Comparison of ENCODE assay signal across 1 cellular context in genomic region chr6:63509652-63510352, GRCh38.
TF ChIP-seq lines count a peak whose summit lies in the region.

No MANE protein-coding gene starts in this region.

TF ChIP-seq in HepG2, 621 proteins besides CTCF, POLR2A, EP300 and RAD21 (continued from another document and continues in another):
- TF ChIP-seq, protein P1, sequence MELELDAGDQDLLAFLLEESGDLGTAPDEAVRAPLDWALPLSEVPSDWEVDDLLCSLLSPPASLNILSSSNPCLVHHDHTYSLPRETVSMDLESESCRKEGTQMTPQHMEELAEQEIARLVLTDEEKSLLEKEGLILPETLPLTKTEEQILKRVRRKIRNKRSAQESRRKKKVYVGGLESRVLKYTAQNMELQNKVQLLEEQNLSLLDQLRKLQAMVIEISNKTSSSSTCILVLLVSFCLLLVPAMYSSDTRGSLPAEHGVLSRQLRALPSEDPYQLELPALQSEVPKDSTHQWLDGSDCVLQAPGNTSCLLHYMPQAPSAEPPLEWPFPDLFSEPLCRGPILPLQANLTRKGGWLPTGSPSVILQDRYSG (CRISPR knock-in tag; IDR thresholded peaks at IDR 0.05): no peak
- no peak for TF ChIP-seq ZNF674 (CRISPR knock-in tag; IDR thresholded peaks at IDR 0.05; ENCODE audit: low read depth)
- TF ChIP-seq ZNF441 (CRISPR knock-in tag; IDR thresholded peaks at IDR 0.05; ENCODE audit: borderline replicate concordance): peak; percentile 91
- no peak for TF ChIP-seq E2F1 (CRISPR knock-in tag; IDR thresholded peaks at IDR 0.05)
- TF ChIP-seq ZNF484 (CRISPR knock-in tag; IDR thresholded peaks at IDR 0.05; ENCODE audit: borderline replicate concordance, low read depth): no peak
- TF ChIP-seq, protein P2, sequence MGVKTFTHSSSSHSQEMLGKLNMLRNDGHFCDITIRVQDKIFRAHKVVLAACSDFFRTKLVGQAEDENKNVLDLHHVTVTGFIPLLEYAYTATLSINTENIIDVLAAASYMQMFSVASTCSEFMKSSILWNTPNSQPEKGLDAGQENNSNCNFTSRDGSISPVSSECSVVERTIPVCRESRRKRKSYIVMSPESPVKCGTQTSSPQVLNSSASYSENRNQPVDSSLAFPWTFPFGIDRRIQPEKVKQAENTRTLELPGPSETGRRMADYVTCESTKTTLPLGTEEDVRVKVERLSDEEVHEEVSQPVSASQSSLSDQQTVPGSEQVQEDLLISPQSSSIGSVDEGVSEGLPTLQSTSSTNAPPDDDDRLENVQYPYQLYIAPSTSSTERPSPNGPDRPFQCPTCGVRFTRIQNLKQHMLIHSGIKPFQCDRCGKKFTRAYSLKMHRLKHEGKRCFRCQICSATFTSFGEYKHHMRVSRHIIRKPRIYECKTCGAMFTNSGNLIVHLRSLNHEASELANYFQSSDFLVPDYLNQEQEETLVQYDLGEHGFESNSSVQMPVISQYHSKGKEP (CRISPR knock-in tag; IDR thresholded peaks at IDR 0.05): no peak
- no peak for TF ChIP-seq MYC (CRISPR knock-in tag; IDR thresholded peaks at IDR 0.05; ENCODE audit: borderline replicate concordance)
- TF ChIP-seq FOSL1 (CRISPR knock-in tag; IDR thresholded peaks at IDR 0.05; ENCODE audit: borderline replicate concordance): no peak
- no peak for TF ChIP-seq NRL (CRISPR knock-in tag; IDR thresholded peaks at IDR 0.05; ENCODE audit: borderline replicate concordance)
- TF ChIP-seq PRMT3 (CRISPR knock-in tag; IDR thresholded peaks at IDR 0.05; ENCODE audit: borderline replicate concordance, low read depth): no peak
- TF ChIP-seq ZNF264 (CRISPR knock-in tag; IDR thresholded peaks at IDR 0.05): peak; percentile 95
- peak in 1 of 2 experiments; percentile 28; a peak in 1 of 4 replicates for TF ChIP-seq KLF16 (CRISPR knock-in tag; IDR thresholded peaks at IDR 0.05)
- peak; percentile 15; the same call in 1 of the 2 replicates for TF ChIP-seq ESRRA (CRISPR knock-in tag; IDR thresholded peaks at IDR 0.05; ENCODE audit: low read depth)
- TF ChIP-seq RORA (CRISPR knock-in tag; IDR thresholded peaks at IDR 0.05): no peak
- no peak for TF ChIP-seq SMARCC2 (IDR thresholded peaks at IDR 0.05)
- TF ChIP-seq, protein P3, sequence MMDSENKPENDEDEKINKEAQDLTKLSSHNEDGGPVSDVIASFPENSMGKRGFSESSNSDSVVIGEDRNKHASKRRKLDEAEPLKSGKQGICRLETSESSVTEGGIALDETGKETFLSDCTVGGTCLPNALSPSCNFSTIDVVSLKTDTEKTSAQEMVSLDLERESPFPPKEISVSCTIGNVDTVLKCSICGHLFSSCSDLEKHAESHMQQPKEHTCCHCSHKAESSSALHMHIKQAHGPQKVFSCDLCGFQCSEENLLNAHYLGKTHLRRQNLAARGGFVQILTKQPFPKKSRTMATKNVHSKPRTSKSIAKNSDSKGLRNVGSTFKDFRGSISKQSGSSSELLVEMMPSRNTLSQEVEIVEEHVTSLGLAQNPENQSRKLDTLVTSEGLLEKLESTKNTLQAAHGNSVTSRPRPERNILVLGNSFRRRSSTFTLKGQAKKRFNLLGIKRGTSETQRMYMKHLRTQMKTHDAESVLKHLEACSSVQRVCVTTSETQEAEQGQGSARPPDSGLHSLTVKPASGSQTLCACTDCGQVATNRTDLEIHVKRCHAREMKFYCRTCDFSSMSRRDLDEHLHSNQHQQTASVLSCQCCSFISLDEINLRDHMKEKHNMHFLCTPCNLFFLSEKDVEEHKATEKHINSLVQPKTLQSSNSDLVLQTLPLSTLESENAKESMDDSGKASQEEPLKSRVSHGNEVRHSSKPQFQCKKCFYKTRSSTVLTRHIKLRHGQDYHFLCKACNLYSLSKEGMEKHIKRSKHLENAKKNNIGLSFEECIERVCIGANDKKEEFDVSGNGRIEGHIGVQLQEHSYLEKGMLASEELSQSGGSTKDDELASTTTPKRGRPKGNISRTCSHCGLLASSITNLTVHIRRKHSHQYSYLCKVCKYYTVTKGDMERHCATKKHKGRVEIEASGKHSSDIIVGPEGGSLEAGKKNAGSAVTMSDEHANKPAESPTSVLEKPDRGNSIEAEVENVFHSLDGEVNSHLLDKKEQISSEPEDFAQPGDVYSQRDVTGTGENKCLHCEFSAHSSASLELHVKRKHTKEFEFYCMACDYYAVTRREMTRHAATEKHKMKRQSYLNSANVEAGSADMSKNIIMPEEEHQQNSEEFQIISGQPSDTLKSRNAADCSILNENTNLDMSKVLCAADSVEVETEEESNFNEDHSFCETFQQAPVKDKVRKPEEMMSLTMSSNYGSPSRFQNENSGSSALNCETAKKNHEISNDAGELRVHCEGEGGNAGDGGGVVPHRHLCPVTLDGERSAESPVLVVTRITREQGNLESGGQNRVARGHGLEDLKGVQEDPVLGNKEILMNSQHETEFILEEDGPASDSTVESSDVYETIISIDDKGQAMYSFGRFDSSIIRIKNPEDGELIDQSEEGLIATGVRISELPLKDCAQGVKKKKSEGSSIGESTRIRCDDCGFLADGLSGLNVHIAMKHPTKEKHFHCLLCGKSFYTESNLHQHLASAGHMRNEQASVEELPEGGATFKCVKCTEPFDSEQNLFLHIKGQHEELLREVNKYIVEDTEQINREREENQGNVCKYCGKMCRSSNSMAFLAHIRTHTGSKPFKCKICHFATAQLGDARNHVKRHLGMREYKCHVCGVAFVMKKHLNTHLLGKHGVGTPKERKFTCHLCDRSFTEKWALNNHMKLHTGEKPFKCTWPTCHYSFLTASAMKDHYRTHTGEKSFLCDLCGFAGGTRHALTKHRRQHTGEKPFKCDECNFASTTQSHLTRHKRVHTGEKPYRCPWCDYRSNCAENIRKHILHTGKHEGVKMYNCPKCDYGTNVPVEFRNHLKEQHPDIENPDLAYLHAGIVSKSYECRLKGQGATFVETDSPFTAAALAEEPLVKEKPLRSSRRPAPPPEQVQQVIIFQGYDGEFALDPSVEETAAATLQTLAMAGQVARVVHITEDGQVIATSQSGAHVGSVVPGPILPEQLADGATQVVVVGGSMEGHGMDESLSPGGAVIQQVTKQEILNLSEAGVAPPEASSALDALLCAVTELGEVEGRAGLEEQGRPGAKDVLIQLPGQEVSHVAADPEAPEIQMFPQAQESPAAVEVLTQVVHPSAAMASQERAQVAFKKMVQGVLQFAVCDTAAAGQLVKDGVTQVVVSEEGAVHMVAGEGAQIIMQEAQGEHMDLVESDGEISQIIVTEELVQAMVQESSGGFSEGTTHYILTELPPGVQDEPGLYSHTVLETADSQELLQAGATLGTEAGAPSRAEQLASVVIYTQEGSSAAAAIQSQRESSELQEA (CRISPR knock-in tag; IDR thresholded peaks at IDR 0.05; ENCODE audit: not compliant biosample characterization): no peak
- TF ChIP-seq, protein P4, sequence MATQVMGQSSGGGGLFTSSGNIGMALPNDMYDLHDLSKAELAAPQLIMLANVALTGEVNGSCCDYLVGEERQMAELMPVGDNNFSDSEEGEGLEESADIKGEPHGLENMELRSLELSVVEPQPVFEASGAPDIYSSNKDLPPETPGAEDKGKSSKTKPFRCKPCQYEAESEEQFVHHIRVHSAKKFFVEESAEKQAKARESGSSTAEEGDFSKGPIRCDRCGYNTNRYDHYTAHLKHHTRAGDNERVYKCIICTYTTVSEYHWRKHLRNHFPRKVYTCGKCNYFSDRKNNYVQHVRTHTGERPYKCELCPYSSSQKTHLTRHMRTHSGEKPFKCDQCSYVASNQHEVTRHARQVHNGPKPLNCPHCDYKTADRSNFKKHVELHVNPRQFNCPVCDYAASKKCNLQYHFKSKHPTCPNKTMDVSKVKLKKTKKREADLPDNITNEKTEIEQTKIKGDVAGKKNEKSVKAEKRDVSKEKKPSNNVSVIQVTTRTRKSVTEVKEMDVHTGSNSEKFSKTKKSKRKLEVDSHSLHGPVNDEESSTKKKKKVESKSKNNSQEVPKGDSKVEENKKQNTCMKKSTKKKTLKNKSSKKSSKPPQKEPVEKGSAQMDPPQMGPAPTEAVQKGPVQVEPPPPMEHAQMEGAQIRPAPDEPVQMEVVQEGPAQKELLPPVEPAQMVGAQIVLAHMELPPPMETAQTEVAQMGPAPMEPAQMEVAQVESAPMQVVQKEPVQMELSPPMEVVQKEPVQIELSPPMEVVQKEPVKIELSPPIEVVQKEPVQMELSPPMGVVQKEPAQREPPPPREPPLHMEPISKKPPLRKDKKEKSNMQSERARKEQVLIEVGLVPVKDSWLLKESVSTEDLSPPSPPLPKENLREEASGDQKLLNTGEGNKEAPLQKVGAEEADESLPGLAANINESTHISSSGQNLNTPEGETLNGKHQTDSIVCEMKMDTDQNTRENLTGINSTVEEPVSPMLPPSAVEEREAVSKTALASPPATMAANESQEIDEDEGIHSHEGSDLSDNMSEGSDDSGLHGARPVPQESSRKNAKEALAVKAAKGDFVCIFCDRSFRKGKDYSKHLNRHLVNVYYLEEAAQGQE (IDR thresholded peaks at IDR 0.05; ENCODE audit: borderline replicate concordance in 1 of 2, low read depth in 1 of 2, low read length in 2 of 2): peak in 1 of 2 experiments; percentile 72; a peak in 2 of 4 replicates
- no peak for TF ChIP-seq REXO4 (CRISPR knock-in tag; IDR thresholded peaks at IDR 0.05; ENCODE audit: borderline replicate concordance)
- TF ChIP-seq BATF2 (CRISPR knock-in tag; IDR thresholded peaks at IDR 0.05): no peak
- TF ChIP-seq CC2D1A (CRISPR knock-in tag; IDR thresholded peaks at IDR 0.05): no peak
- TF ChIP-seq, protein P5, sequence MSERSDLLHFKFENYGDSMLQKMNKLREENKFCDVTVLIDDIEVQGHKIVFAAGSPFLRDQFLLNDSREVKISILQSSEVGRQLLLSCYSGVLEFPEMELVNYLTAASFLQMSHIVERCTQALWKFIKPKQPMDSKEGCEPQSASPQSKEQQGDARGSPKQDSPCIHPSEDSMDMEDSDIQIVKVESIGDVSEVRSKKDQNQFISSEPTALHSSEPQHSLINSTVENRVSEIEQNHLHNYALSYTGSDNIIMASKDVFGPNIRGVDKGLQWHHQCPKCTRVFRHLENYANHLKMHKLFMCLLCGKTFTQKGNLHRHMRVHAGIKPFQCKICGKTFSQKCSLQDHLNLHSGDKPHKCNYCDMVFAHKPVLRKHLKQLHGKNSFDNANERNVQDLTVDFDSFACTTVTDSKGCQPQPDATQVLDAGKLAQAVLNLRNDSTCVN (CRISPR knock-in tag; IDR thresholded peaks at IDR 0.05; ENCODE audit: borderline replicate concordance): no peak
- TF ChIP-seq, protein P6, sequence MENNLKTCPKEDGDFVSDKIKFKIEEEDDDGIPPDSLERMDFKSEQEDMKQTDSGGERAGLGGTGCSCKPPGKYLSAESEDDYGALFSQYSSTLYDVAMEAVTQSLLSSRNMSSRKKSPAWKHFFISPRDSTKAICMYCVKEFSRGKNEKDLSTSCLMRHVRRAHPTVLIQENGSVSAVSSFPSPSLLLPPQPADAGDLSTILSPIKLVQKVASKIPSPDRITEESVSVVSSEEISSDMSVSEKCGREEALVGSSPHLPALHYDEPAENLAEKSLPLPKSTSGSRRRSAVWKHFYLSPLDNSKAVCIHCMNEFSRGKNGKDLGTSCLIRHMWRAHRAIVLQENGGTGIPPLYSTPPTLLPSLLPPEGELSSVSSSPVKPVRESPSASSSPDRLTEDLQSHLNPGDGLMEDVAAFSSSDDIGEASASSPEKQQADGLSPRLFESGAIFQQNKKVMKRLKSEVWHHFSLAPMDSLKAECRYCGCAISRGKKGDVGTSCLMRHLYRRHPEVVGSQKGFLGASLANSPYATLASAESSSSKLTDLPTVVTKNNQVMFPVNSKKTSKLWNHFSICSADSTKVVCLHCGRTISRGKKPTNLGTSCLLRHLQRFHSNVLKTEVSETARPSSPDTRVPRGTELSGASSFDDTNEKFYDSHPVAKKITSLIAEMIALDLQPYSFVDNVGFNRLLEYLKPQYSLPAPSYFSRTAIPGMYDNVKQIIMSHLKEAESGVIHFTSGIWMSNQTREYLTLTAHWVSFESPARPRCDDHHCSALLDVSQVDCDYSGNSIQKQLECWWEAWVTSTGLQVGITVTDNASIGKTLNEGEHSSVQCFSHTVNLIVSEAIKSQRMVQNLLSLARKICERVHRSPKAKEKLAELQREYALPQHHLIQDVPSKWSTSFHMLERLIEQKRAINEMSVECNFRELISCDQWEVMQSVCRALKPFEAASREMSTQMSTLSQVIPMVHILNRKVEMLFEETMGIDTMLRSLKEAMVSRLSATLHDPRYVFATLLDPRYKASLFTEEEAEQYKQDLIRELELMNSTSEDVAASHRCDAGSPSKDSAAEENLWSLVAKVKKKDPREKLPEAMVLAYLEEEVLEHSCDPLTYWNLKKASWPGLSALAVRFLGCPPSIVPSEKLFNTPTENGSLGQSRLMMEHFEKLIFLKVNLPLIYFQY (CRISPR knock-in tag; IDR thresholded peaks at IDR 0.05; ENCODE audit: borderline replicate concordance): peak; percentile 86; the same call in 1 of the 2 replicates
- TF ChIP-seq, protein P7, sequence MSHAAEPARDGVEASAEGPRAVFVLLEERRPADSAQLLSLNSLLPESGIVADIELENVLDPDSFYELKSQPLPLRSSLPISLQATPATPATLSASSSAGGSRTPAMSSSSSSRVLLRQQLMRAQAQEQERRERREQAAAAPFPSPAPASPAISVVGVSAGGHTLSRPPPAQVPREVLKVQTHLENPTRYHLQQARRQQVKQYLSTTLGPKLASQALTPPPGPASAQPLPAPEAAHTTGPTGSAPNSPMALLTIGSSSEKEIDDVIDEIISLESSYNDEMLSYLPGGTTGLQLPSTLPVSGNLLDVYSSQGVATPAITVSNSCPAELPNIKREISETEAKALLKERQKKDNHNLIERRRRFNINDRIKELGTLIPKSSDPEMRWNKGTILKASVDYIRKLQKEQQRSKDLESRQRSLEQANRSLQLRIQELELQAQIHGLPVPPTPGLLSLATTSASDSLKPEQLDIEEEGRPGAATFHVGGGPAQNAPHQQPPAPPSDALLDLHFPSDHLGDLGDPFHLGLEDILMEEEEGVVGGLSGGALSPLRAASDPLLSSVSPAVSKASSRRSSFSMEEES (CRISPR knock-in tag; IDR thresholded peaks at IDR 0.05): peak; percentile 98
- TF ChIP-seq TCF7L2 (IDR thresholded peaks at IDR 0.05; ENCODE audit: low read depth, low read length): no peak
- TF ChIP-seq ZNF414 (CRISPR knock-in tag; IDR thresholded peaks at IDR 0.05): peak; percentile 84; the same call in 1 of the 2 replicates
- peak; percentile 88; the same call in 1 of the 2 replicates for TF ChIP-seq SSRP1 (CRISPR knock-in tag; IDR thresholded peaks at IDR 0.05)
- peak; percentile 88 for TF ChIP-seq ELF3 (CRISPR knock-in tag; IDR thresholded peaks at IDR 0.05)
- peak; percentile 92 for TF ChIP-seq ISL2 (CRISPR knock-in tag; IDR thresholded peaks at IDR 0.05)
- 0 out of 2 replicates have a peak, but pooled peaks have one; percentile 66 for TF ChIP-seq ZNF335 (CRISPR knock-in tag; IDR thresholded peaks at IDR 0.05)
- TF ChIP-seq ATF1 (CRISPR knock-in tag; IDR thresholded peaks at IDR 0.05): peak; percentile 51; the same call in 1 of the 2 replicates
